10 cellular contexts compared by ENCODE assay signal in the genomic region with DNA sequence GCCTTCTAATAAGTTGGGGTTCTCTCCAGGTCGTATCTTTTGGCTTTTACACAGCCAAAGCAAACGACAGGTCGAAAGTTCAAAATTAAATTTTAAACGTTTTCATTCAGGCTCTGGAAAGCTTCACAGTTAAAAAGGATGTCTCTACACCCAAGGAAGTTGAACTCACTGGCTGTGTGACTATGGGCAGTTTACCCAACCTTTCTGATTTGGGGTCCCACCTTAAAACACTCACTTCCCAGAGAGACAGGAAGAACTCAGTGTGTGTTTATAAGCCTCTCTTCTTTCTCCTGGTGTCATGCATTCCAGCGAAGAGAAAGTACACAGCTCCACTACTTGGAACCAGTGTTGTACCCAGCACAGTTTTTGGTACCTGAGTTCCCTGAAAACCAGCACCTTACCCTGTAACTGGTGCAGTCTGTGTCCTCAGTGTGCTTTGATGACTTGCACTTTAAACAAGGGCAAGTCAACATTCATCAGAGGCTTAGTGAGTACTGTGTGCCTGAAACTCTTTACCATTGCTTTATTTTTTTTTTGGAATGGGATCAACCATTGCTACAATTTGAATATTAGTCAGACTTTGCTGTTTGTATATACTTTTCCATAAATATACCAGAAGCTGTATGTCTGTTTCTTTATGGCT. TPM values are rescaled to one million over a fixed set of nuclear protein-coding genes. Genes with fewer than 3 reads are reported as not detected.
A peak's percentile ranks its signal among the peaks of the same experiment; 100 is the strongest.
DNase-seq lines count a peak whose midpoint lies in the region; ATAC-seq lines count a peak whose summit lies in the region.
"Had no signal": no experiment of that assay in that cellular context is flagged by ENCODE, and none has a peak within 500 bp of the region (broad histone marks: within the 10 kb centered on the region; RNA-seq: fewer than 3 reads in every experiment).

No MANE protein-coding gene starts in this region.

- peaks cover 30% of the 10 kb centered on the region for H3K79me1 ChIP-seq in mesendoderm (ENCODE audit: low read length)

- H3K4me3 ChIP-seq in BLaER1 treated with 17β-estradiol and CSF1 and Interleukin-3, amounts not matched to agents 10 nM and 100 nM = peak overlapping the region in 6 of 10 experiments; percentile 84 to 99 (median 96); a peak in 5 of 20 replicates
- H3K4me3 ChIP-seq in HUES48 (ENCODE audit: low read depth, low read length) (peak overlapping the region; percentile 89), mesendoderm (ENCODE audit: low read length) (no peak overlapping the region)

- no peak overlapping the region for H2AK5ac ChIP-seq in mesendoderm (ENCODE audit: low read length)

- H3K9ac ChIP-seq in BLaER1 treated with 17β-estradiol and CSF1 and Interleukin-3, amounts not matched to agents 10 nM and 100 nM = peak overlapping the region in 1 of 11 experiments; percentile 14; a peak in 1 of 22 replicates
- no peak overlapping the region for H3K9ac ChIP-seq in HUES48 (ENCODE audit: low read depth, low read length)
- peak overlapping the region; percentile 19 for H3K9ac ChIP-seq in mesendoderm (ENCODE audit: low read length)

- no peak overlapping the region for H4K8ac ChIP-seq in mesendoderm (ENCODE audit: low read depth, low read length)

- H3K4me3 Mint-ChIP-seq in activated naive CD8-positive, alpha-beta T cell treated with anti-CD3 and anti-CD28 coated beads for 36 hours = peak overlapping the region; percentile 70

- no peak for DNase-seq in activated naive CD8-positive, alpha-beta T cell treated with anti-CD3 and anti-CD28 coated beads for 36 hours
- no peak for DNase-seq in mesendoderm
- DNase-seq in hippocampal formation (lab: John Stamatoyannopoulos, UW) = no peak
- DNase-seq in HK-2 (ENCODE audit: unreplicated experiment) = no peak
- DNase-seq: NCI-H1436, tibial artery had no signal

- peaks cover 17 to 30% (median 19%) of the 10 kb centered on the region in 11 experiments for H3K36me3 ChIP-seq in BLaER1 treated with 17β-estradiol and CSF1 and Interleukin-3, amounts not matched to agents 10 nM and 100 nM
- H3K36me3 ChIP-seq in HUES48 (ENCODE audit: control insufficient read depth, insufficient read depth, low read length) = peaks cover 16% of the 10 kb centered on the region
- H3K36me3 ChIP-seq in mesendoderm (ENCODE audit: control insufficient read depth, insufficient read depth, low read length) = peaks cover 6% of the 10 kb centered on the region

- H3K18ac ChIP-seq in mesendoderm (ENCODE audit: low read length) = no peak overlapping the region

- no peak overlapping the region for H3K4ac ChIP-seq in mesendoderm (ENCODE audit: low read depth, low read length)

- H3K23ac ChIP-seq in mesendoderm (ENCODE audit: low read length) = no peak overlapping the region

- no peak overlapping the region for H4K5ac ChIP-seq in mesendoderm (ENCODE audit: low read length)

- peak overlapping the region in 1 of 11 experiments; percentile 7; a peak in 1 of 22 replicates for H3K27ac ChIP-seq in BLaER1 treated with 17β-estradiol and CSF1 and Interleukin-3, amounts not matched to agents 10 nM and 100 nM
- H3K27ac ChIP-seq in HUES48 (ENCODE audit: low read depth, low read length) = no peak overlapping the region
- H3K27ac ChIP-seq in mesendoderm (ENCODE audit: low read depth, low read length) = no peak overlapping the region

- H3K4me2 ChIP-seq in BLaER1 treated with 17β-estradiol and CSF1 and Interleukin-3, amounts not matched to agents 10 nM and 100 nM = peak overlapping the region; percentile 75 to 96 (median 93)
- H3K4me2 ChIP-seq in mesendoderm (ENCODE audit: low read length) = no peak overlapping the region

- WGBS in mesendoderm (ENCODE audit: extremely low coverage, insufficient coverage, low lambda C conversion rate) = no CpG with 5 or more reads among the region's 5 CpGs

- H3K27ac Mint-ChIP-seq in activated naive CD8-positive, alpha-beta T cell treated with anti-CD3 and anti-CD28 coated beads for 36 hours = no peak overlapping the region

- H3K79me2 ChIP-seq in mesendoderm (ENCODE audit: control insufficient read depth, insufficient read depth, low read length) = peaks cover 44% of the 10 kb centered on the region

- peaks cover 23 to 59% (median 34%) of the 10 kb centered on the region in 11 experiments; a peak in 21 of 22 replicates for H4K20me1 ChIP-seq in BLaER1 treated with 17β-estradiol and CSF1 and Interleukin-3, amounts not matched to agents 10 nM and 100 nM

- H2BK15ac ChIP-seq in mesendoderm (replicated peaks; ENCODE audit: low read depth) = no peak overlapping the region

- H3K56ac ChIP-seq in mesendoderm (ENCODE audit: low read length) = no peak overlapping the region

- H2BK120ac ChIP-seq in mesendoderm (ENCODE audit: low read depth, low read length) = no peak overlapping the region

- no peaks in the 10 kb centered on the region for H3K9me3 ChIP-seq in BLaER1 treated with 17β-estradiol and CSF1 and Interleukin-3, amounts not matched to agents 10 nM and 100 nM (replicated peaks in 1 of 11)
- no peaks in the 10 kb centered on the region for H3K9me3 ChIP-seq in HUES48 (ENCODE audit: control insufficient read depth, insufficient read depth, low read length)
- H3K9me3 ChIP-seq: tibial artery had no signal

- no peaks in the 10 kb centered on the region for H3K27me3 Mint-ChIP-seq in activated naive CD8-positive, alpha-beta T cell treated with anti-CD3 and anti-CD28 coated beads for 36 hours

- H3K4me1 Mint-ChIP-seq in activated naive CD8-positive, alpha-beta T cell treated with anti-CD3 and anti-CD28 coated beads for 36 hours = peaks cover 28% of the 10 kb centered on the region

- ATAC-seq in HG02840 (IDR thresholded peaks at IDR 0.05; ENCODE audit: low FRiP score, unreplicated experiment) (no peak), HG02973 (IDR thresholded peaks at IDR 0.05; ENCODE audit: unreplicated experiment) (no peak)

- no peaks in the 10 kb centered on the region for H3K9me3 Mint-ChIP-seq in activated naive CD8-positive, alpha-beta T cell treated with anti-CD3 and anti-CD28 coated beads for 36 hours

- peaks cover 19 to 32% (median 24%) of the 10 kb centered on the region in 10 experiments for H3K4me1 ChIP-seq in BLaER1 treated with 17β-estradiol and CSF1 and Interleukin-3, amounts not matched to agents 10 nM and 100 nM
- H3K4me1 ChIP-seq in HUES48 (ENCODE audit: control insufficient read depth, insufficient read depth, low read length) = peaks cover 15% of the 10 kb centered on the region; the same call in 1 of the 2 replicates
- H3K4me1 ChIP-seq in mesendoderm (ENCODE audit: control insufficient read depth, low read depth, low read length) = peaks cover 4% of the 10 kb centered on the region

- H2BK5ac ChIP-seq in mesendoderm (ENCODE audit: low read length) = no peak overlapping the region

- H3K27me3 ChIP-seq in BLaER1 treated with 17β-estradiol and CSF1 and Interleukin-3, amounts not matched to agents 10 nM and 100 nM = no peaks in the 10 kb centered on the region; a peak in 1 of 22 replicates
- no peaks in the 10 kb centered on the region for H3K27me3 ChIP-seq in HUES48 (ENCODE audit: control insufficient read depth, insufficient read depth, low read length)
- H3K27me3 ChIP-seq in mesendoderm (ENCODE audit: insufficient read depth, low read length, poor library complexity) = no peaks in the 10 kb centered on the region
- H3K27me3 ChIP-seq: tibial artery had no signal

- H3K36me3 Mint-ChIP-seq in activated naive CD8-positive, alpha-beta T cell treated with anti-CD3 and anti-CD28 coated beads for 36 hours = peaks cover 32% of the 10 kb centered on the region

RNA-seq across cellular contexts. Expression of gene SRD5A1, which starts 1.7 kb away (rescaled TPM):
- 10 to 100 TPM; 14.1 to 14.3 TPM for total RNA-seq in activated naive CD8-positive, alpha-beta T cell treated with anti-CD3 and anti-CD28 coated beads for 36 hours
- 11.2 TPM for polyA plus RNA-seq in mesendoderm (2013, experiment 1 of 2)
- polyA plus RNA-seq in mesendoderm (2013, experiment 2 of 2) = 11.9 TPM

RNA-seq across cellular contexts. Expression of gene NSUN2, which starts 2.1 kb away (rescaled TPM):
- total RNA-seq in activated naive CD8-positive, alpha-beta T cell treated with anti-CD3 and anti-CD28 coated beads for 36 hours = 100 to 1,000 TPM; 148 to 159 TPM
- polyA plus RNA-seq in mesendoderm (2013, experiment 1 of 2) = 90.6 TPM
- polyA plus RNA-seq in mesendoderm (2013, experiment 2 of 2) = 87.8 TPM
